ENCODE assay signal across 1 cellular context in genomic region chr9:131678499-131679111, GRCh38.
TF ChIP-seq lines count a peak whose summit lies in the region.

No MANE protein-coding gene starts in this region.

TF ChIP-seq in HEK293, 187 proteins besides CTCF, POLR2A, EP300 and RAD21 (continued from another document):
- TF ChIP-seq ZNF133 (tag by site-specific recombination; IDR thresholded peaks at IDR 0.05) (no peak), OVOL3 (tag by site-specific recombination; IDR thresholded peaks at IDR 0.05) (0 out of 2 replicates have a peak, but pooled peaks have one; percentile 39), ZBTB6 (tag by site-specific recombination; IDR thresholded peaks at IDR 0.05) (no peak), ZNF76 (tag by site-specific recombination; IDR thresholded peaks at IDR 0.05; ENCODE audit: borderline replicate concordance, low read depth) (no peak), ZNF521 (tag by site-specific recombination; IDR thresholded peaks at IDR 0.05) (no peak), ZNF585B (tag by site-specific recombination; IDR thresholded peaks at IDR 0.05) (no peak), ZIC2 (tag by site-specific recombination; IDR thresholded peaks at IDR 0.05) (peak; percentile 96), ZNF341 (tag by site-specific recombination; IDR thresholded peaks at IDR 0.05; ENCODE audit: low read depth) (0 out of 2 replicates have a peak, but pooled peaks have one; percentile 13), ZNF169 (tag by site-specific recombination; IDR thresholded peaks at IDR 0.05) (no peak), ZNF704 (tag by site-specific recombination; IDR thresholded peaks at IDR 0.05) (no peak), REPIN1 (tag by site-specific recombination; IDR thresholded peaks at IDR 0.05; ENCODE audit: low read depth) (no peak), ZBTB21 (tag by site-specific recombination; IDR thresholded peaks at IDR 0.05) (peak; percentile 63), AEBP2 (tag by site-specific recombination; IDR thresholded peaks at IDR 0.05; ENCODE audit: borderline replicate concordance) (no peak), ZXDB (tag by site-specific recombination; IDR thresholded peaks at IDR 0.05) (peak; percentile 83)
